ENCODE assay signal across 19 cellular contexts in the genomic region with DNA sequence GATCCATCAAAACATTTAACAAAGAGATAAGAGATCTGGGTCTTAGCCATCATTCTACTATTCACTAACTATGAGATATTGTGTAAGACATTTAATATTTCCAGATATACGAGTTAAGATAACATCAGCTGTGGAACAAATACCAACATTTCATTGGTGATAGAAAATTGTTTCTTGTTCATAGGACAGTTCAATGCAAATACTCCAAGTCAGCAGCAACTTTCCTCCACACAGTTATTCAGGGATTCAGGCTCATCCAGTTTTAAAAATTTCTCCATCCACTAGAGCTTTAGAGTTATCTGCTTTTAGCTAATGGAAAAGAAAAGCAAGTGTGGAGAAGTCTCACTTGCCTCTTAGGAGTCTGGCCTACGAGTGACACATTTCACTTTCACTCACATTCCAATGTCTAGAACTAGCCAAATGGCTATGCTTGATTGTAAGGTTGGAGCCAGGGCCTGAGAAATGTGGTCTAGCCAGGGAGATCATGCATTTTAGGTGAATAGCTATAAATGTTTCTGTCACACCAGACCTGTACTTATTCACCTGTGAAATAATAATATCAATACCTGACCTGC.
DNase-seq lines count a peak whose midpoint lies in the region; ATAC-seq, FAIRE-seq and TF ChIP-seq lines count a peak whose summit lies in the region.
"Had no signal": no experiment of that assay in that cellular context is flagged by ENCODE, and none has a peak within 500 bp of the region (broad histone marks: within the 10 kb centered on the region; RNA-seq: fewer than 3 reads in every experiment).

No MANE protein-coding gene starts in this region.

- in situ Hi-C loops in HepG2 (cut with HindIII; ENCODE audit: extremely low pct_ligation_motif_present, low pct_unique_long_range_greater_than_20kb): no loop called here

- no peak overlapping the region for H3K18ac ChIP-seq in trophoblast cell (ENCODE audit: low read length)

- POLR2A ChIA-PET in HepG2 (lab: Yijun Ruan, JAX): no interaction called here

- H2BK120ac ChIP-seq in trophoblast cell (ENCODE audit: insufficient read depth, low read length, poor library complexity): no peak overlapping the region

- FAIRE-seq in HepG2 (lab: Jason Lieb, UNC): no peak
- FAIRE-seq: A549, H1 had no signal

- H3K36me3 ChIP-seq in HepG2 (replicated peaks in 1 of 2; ENCODE audit: control insufficient read depth in 1 of 2, insufficient read depth in 2 of 2, low read length in 2 of 2) (no peaks in the 10 kb centered on the region; a peak in 1 of 5 replicates), right lobe of liver (no peaks in the 10 kb centered on the region), trophoblast cell (ENCODE audit: control insufficient read depth in 1 of 2, insufficient read depth in 2 of 2, low read length in 2 of 2) (no peaks in the 10 kb centered on the region)
- H3K36me3 ChIP-seq: HAP-1 had no signal

- H4K20me1 ChIP-seq in HepG2 (ENCODE audit: insufficient read depth, low read length): no peaks in the 10 kb centered on the region

- TF ChIP-seq POLR2A in HepG2 (IDR thresholded peaks at IDR 0.05; ENCODE audit: insufficient read depth in 1 of 2, low read depth in 2 of 2, low read length in 2 of 2) (no peak), right lobe of liver (IDR thresholded peaks at IDR 0.05) (no peak)

- H3K14ac ChIP-seq in trophoblast cell (ENCODE audit: low read length): no peak overlapping the region

- peaks cover 11% of the 10 kb centered on the region for H3K79me1 ChIP-seq in trophoblast cell (ENCODE audit: low read length)

- H3K4me2 ChIP-seq in HepG2 (ENCODE audit: low read depth, low read length) (no peak overlapping the region), trophoblast cell (ENCODE audit: low read length) (no peak overlapping the region)
- H3K4me2 ChIP-seq: A549 had no signal

- H3K9ac ChIP-seq in HepG2 (ENCODE audit: insufficient read depth, low read depth, low read length) (no peak overlapping the region), trophoblast cell (ENCODE audit: low read length) (no peak overlapping the region)

- peaks cover 15% of the 10 kb centered on the region for H3K79me2 ChIP-seq in HepG2 (ENCODE audit: insufficient read depth, low read length)
- no peaks in the 10 kb centered on the region for H3K79me2 ChIP-seq in trophoblast cell (ENCODE audit: control insufficient read depth, insufficient read depth, low read length, poor library complexity)

- TF ChIP-seq EP300 in HepG2 (IDR thresholded peaks at IDR 0.05; ENCODE audit: low read depth in 2 of 2, low read length in 2 of 2): no peak
- no peak for TF ChIP-seq EP300 in HepG2 (CRISPR knock-in tag; IDR thresholded peaks at IDR 0.05; ENCODE audit: borderline replicate concordance)

- H2BK5ac ChIP-seq in trophoblast cell (ENCODE audit: low read depth, low read length, poor library complexity): no peak overlapping the region

- H3K23ac ChIP-seq in trophoblast cell (ENCODE audit: low read length): no peak overlapping the region

- no peak overlapping the region for H4K91ac ChIP-seq in trophoblast cell (ENCODE audit: low read depth, low read length)

- H4K8ac ChIP-seq in trophoblast cell (ENCODE audit: low read depth, low read length): no peak overlapping the region

- intact Hi-C loops in HepG2 (cut with micrococcal nuclease; ENCODE audit: unreplicated experiment) (no loop called here), right lobe of liver (cut with DNase I) (no loop called here)

- H4K12ac ChIP-seq in trophoblast cell (ENCODE audit: low read depth, low read length): no peak overlapping the region

- no peaks in the 10 kb centered on the region for H3K9me3 ChIP-seq in HepG2 (ENCODE audit: low read length)
- H3K9me3 ChIP-seq in right lobe of liver: no peaks in the 10 kb centered on the region
- peaks cover 2% of the 10 kb centered on the region for H3K9me3 ChIP-seq in trophoblast cell (ENCODE audit: insufficient read depth, low read depth, low read length)
- H3K9me3 ChIP-seq: A549, Caco-2, HAP-1 had no signal

- no peak overlapping the region for H3K4ac ChIP-seq in trophoblast cell (ENCODE audit: low read depth, low read length)

- H3K27me3 ChIP-seq in HepG2 (ENCODE audit: control insufficient read depth in 1 of 2, insufficient read depth in 2 of 2, low read length in 2 of 2) (no peaks in the 10 kb centered on the region), right lobe of liver (no peaks in the 10 kb centered on the region), trophoblast cell (ENCODE audit: insufficient read depth, low read length) (no peaks in the 10 kb centered on the region)

- WGBS in HepG2 (ENCODE audit: low lambda C conversion rate): 97% methylated on average over 2 of the region's 2 CpGs
- WGBS in right lobe of liver (ENCODE audit: insufficient coverage, low coverage, low lambda C conversion rate, missing lambda C conversion rate): 56% methylated on average over 2 of the region's 2 CpGs
- WGBS in trophoblast cell (ENCODE audit: extremely low coverage, insufficient coverage, insufficient read length): no CpG with 5 or more reads among the region's 2 CpGs

- H3K4me1 ChIP-seq in HepG2 (ENCODE audit: insufficient read depth, low read length) (peaks cover 68% of the 10 kb centered on the region), right lobe of liver (no peaks in the 10 kb centered on the region), trophoblast cell (ENCODE audit: control insufficient read depth in 1 of 2, insufficient read depth in 2 of 2, low read length in 2 of 2) (peaks cover 0 to 7% of the 10 kb centered on the region in 2 experiments)
- H3K4me1 ChIP-seq: Caco-2, HAP-1 had no signal

- ATAC-seq in HepG2 (no peak), right lobe of liver (no peak), GM21423 (IDR thresholded peaks at IDR 0.05; ENCODE audit: unreplicated experiment) (no peak)
- ATAC-seq: A549 had no signal

- TF ChIP-seq RAD21 in HepG2 (CRISPR knock-in tag; IDR thresholded peaks at IDR 0.05): no peak

- DNase-seq in HepG2 (ENCODE audit: low spot score) (no peak), right lobe of liver (no peak), iris pigment epithelial cell (ENCODE audit: low read depth) (peak; percentile 58), trophoblast cell (peak; percentile 77 to 97), NCI-H2196 treated with DMSO at 0.1 percent for 48 hours (lab: John Stamatoyannopoulos, UW; ENCODE audit: unreplicated experiment) (no peak), caudate nucleus (lab: John Stamatoyannopoulos, UW) (no peak), NCI-H748 (lab: John Stamatoyannopoulos, UW; ENCODE audit: unreplicated experiment) (no peak)
- DNase-seq: AML-193; Caco-2; CD4-positive, alpha-beta T cell; DMS153; DMS79; GDM1 had no signal

- H2AFZ ChIP-seq in HepG2 (ENCODE audit: low read length) (no peak overlapping the region), trophoblast cell (ENCODE audit: insufficient read depth, low read length, poor library complexity) (no peak overlapping the region)

- TF ChIP-seq CTCF in HepG2 (CRISPR knock-in tag; IDR thresholded peaks at IDR 0.05): no peak
- no peak for TF ChIP-seq CTCF in right lobe of liver (IDR thresholded peaks at IDR 0.05)

- CTCF ChIA-PET in HepG2 (lab: Yijun Ruan, JAX; ENCODE audit: low intra/inter-chr PET ratio, low total read pairs): no interaction called here

- H3K4me3 ChIP-seq in HepG2 (replicated peaks in 1 of 3; ENCODE audit: insufficient read depth in 1 of 3, low read depth in 2 of 3, low read length in 3 of 3): no peak overlapping the region
- H3K4me3 ChIP-seq in right lobe of liver: no peak overlapping the region
- H3K4me3 ChIP-seq in trophoblast cell (ENCODE audit: low read depth, low read length): no peak overlapping the region
- H3K4me3 ChIP-seq: A549, HAP-1 had no signal

- H2AK5ac ChIP-seq in trophoblast cell (ENCODE audit: low read length): no peak overlapping the region

- H2BK12ac ChIP-seq in trophoblast cell (ENCODE audit: low read length): no peak overlapping the region

- H3K27ac ChIP-seq in HepG2 (ENCODE audit: extremely low read length, insufficient read depth, low read length) (peak overlapping the region; percentile 13), right lobe of liver (no peak overlapping the region), trophoblast cell (ENCODE audit: low read depth, low read length) (peak overlapping the region; percentile 43), caudate nucleus (ENCODE audit: low read depth, low read length) (no peak overlapping the region)
- H3K27ac ChIP-seq: 22Rv1, A549, C4-2B had no signal

- no TSS peak for BruUV-seq in HepG2 (replicated peaks; lab: Mats Ljungman, UMichigan)

TF ChIP-seq in HepG2, 621 proteins besides CTCF, POLR2A, EP300 and RAD21:
- no peak for TF ChIP-seq HOXA3 (CRISPR knock-in tag; IDR thresholded peaks at IDR 0.05)

Comparison
In these comparisons a context has a peak if more than half of its experiments do, and no peak if none do; other contexts are left out.
1. H3K27ac ChIP-seq: peak in HepG2 (single experiment) and trophoblast cell (single experiment); none in right lobe of liver (0 of 3) and caudate nucleus (single experiment).
2. DNase-seq: peak in iris pigment epithelial cell (single experiment) and trophoblast cell (2 of 2); none in HepG2 (single experiment), right lobe of liver (0 of 3), NCI-H2196 treated with DMSO at 0.1 percent for 48 hours (single experiment), caudate nucleus (0 of 61) and NCI-H748 (single experiment).